ENCODE assay signal across 19 cellular contexts in the genomic region with DNA sequence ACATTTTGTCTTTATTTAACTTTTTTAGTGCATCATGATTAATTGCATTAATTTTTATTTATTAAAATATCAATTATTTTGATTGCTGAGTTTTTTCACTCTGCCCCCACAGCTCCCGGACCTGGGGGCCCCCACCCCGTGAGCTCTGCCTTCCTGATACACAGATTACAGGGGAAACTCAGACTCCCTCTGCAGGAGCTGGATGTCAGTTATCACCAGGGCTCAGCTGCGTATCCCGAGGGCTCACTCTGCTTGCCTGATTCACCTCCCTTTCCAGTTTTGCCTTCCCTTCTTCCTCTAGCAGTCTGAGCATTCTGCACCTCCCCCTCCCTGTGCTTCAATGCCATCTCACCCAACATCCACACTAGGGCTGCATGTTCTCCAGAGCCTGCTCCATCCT.
A peak's percentile ranks its signal among the peaks of the same experiment; 100 is the strongest.
DNase-seq lines count a peak whose midpoint lies in the region; ATAC-seq and TF ChIP-seq lines count a peak whose summit lies in the region.
"Had no signal": no experiment of that assay in that cellular context is flagged by ENCODE, and none has a peak within 500 bp of the region (broad histone marks: within the 10 kb centered on the region; RNA-seq: fewer than 3 reads in every experiment).

No MANE protein-coding gene starts in this region.

- H4K20me1 ChIP-seq in neural progenitor cell (ENCODE audit: low read depth), result no peaks in the 10 kb centered on the region

- H3K4me3 ChIP-seq in BE2C (ENCODE audit: low read depth, low read length) (no peak overlapping the region), neural progenitor cell (no peak overlapping the region)
- H3K4me3 ChIP-seq: A549, HAP-1, PC-9, SJSA1 had no signal

- H3K27me3 ChIP-seq in BE2C (no peaks in the 10 kb centered on the region), neural progenitor cell (no peaks in the 10 kb centered on the region)

- no peak overlapping the region for H3K9ac ChIP-seq in neural progenitor cell

- H3K27ac ChIP-seq in cingulate gyrus (ENCODE audit: low read depth, low read length) (peak overlapping the region; percentile 3), neural progenitor cell (no peak overlapping the region)
- H3K27ac ChIP-seq: HL-60, PC-9, SJSA1 had no signal

- no peaks in the 10 kb centered on the region for H3F3A ChIP-seq in neural progenitor cell (ENCODE audit: low read depth)

- peak overlapping the region; percentile 74 for H3K27ac Mint-ChIP-seq in neural progenitor cell
- H3K27ac Mint-ChIP-seq in WTC11, result no peak overlapping the region
- H3K27ac Mint-ChIP-seq: CD14-positive monocyte had no signal

- in situ Hi-C loops in SK-MEL-5 (cut with HindIII; ENCODE audit: low pct_unique_long_range_greater_than_20kb, low sequenced_read_pairs), result no loop called here

- H3K4me1 ChIP-seq in BE2C (peaks cover 58% of the 10 kb centered on the region), neural progenitor cell (peaks cover 4% of the 10 kb centered on the region)
- H3K4me1 ChIP-seq: HAP-1, SJSA1 had no signal

- ATAC-seq in WTC11, result no peak
- ATAC-seq: A549 had no signal

- no peak overlapping the region for H2AFZ ChIP-seq in neural progenitor cell (replicated peaks)
- H2AFZ ChIP-seq: PC-9 had no signal

- H3K4me3 Mint-ChIP-seq in neural progenitor cell (no peak overlapping the region), WTC11 (no peak overlapping the region)
- H3K4me3 Mint-ChIP-seq: CD14-positive monocyte had no signal

- TF ChIP-seq CTCF in BE2C (IDR thresholded peaks at IDR 0.05; ENCODE audit: low read depth, low read length) (peak; percentile 36; the same call in 1 of the 2 replicates), neural progenitor cell (IDR thresholded peaks at IDR 0.05) (no peak), WTC11 (IDR thresholded peaks at IDR 0.05) (no peak)

- no peaks in the 10 kb centered on the region for H3K79me2 ChIP-seq in neural progenitor cell (ENCODE audit: low read depth)

- CTCF ChIA-PET in WTC11 (lab: Charles Lee), result interaction anchor here (1.0 to 3.0 kb wide), 3 partner anchors 14 to 332 kb away, joined by 3 to 24 read pairs (median 7); no protein-coding TSS in a partner anchor

- H3K4me1 Mint-ChIP-seq in neural progenitor cell (peaks cover 14% of the 10 kb centered on the region), WTC11 (peaks cover 13% of the 10 kb centered on the region)

- no peak overlapping the region for H3K4me2 ChIP-seq in neural progenitor cell
- H3K4me2 ChIP-seq: PC-9 had no signal

- H3K9me3 Mint-ChIP-seq in neural progenitor cell (no peaks in the 10 kb centered on the region), WTC11 (no peaks in the 10 kb centered on the region; the same call in 1 of the 2 replicates)

- DNase-seq in BE2C (peak; percentile 68), SK-MEL-5 (ENCODE audit: low read depth, low spot score) (peak; percentile 63), neural progenitor cell (ENCODE audit: low spot score) (no peak), inferior parietal cortex (ENCODE audit: extremely low spot score) (no peak), WTC11 (ENCODE audit: low spot score) (no peak), retina (no peak)
- DNase-seq: COR-L47, DMS53, NCI-H1436, NCI-H2029, NCI-H510A, NCI-H82, PC-9 had no signal

- H3K36me3 Mint-ChIP-seq in neural progenitor cell, result no peaks in the 10 kb centered on the region
- no peaks in the 10 kb centered on the region for H3K36me3 Mint-ChIP-seq in WTC11
- H3K36me3 Mint-ChIP-seq: CD14-positive monocyte had no signal

- no peaks in the 10 kb centered on the region for H3K36me3 ChIP-seq in BE2C
- no peaks in the 10 kb centered on the region for H3K36me3 ChIP-seq in neural progenitor cell
- H3K36me3 ChIP-seq: HAP-1, SJSA1 had no signal

- H3K9me3 ChIP-seq in BE2C, result no peaks in the 10 kb centered on the region
- no peaks in the 10 kb centered on the region for H3K9me3 ChIP-seq in neural progenitor cell (ENCODE audit: low read depth)
- H3K9me3 ChIP-seq: A549, HAP-1, SJSA1 had no signal

- POLR2A ChIA-PET in WTC11 (lab: Charles Lee), result no interaction called here

- H3K27me3 Mint-ChIP-seq in neural progenitor cell (ENCODE audit: insufficient read depth, low read depth) (no peaks in the 10 kb centered on the region), WTC11 (ENCODE audit: low read depth) (no peaks in the 10 kb centered on the region)

TF ChIP-seq in WTC11, 78 proteins besides CTCF, POLR2A, EP300 and RAD21 (continues in another document):
- no peak for TF ChIP-seq ZNF232 (CRISPR knock-in tag; IDR thresholded peaks at IDR 0.05)
- TF ChIP-seq TP53 (CRISPR knock-in tag; IDR thresholded peaks at IDR 0.05), result no peak
- TF ChIP-seq SMAD4 (CRISPR knock-in tag; IDR thresholded peaks at IDR 0.05), result no peak
- TF ChIP-seq, protein P1, sequence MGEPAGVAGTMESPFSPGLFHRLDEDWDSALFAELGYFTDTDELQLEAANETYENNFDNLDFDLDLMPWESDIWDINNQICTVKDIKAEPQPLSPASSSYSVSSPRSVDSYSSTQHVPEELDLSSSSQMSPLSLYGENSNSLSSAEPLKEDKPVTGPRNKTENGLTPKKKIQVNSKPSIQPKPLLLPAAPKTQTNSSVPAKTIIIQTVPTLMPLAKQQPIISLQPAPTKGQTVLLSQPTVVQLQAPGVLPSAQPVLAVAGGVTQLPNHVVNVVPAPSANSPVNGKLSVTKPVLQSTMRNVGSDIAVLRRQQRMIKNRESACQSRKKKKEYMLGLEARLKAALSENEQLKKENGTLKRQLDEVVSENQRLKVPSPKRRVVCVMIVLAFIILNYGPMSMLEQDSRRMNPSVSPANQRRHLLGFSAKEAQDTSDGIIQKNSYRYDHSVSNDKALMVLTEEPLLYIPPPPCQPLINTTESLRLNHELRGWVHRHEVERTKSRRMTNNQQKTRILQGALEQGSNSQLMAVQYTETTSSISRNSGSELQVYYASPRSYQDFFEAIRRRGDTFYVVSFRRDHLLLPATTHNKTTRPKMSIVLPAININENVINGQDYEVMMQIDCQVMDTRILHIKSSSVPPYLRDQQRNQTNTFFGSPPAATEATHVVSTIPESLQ (CRISPR knock-in tag; IDR thresholded peaks at IDR 0.05), result no peak
- no peak for TF ChIP-seq USF1 (CRISPR knock-in tag; IDR thresholded peaks at IDR 0.05)
- no peak for TF ChIP-seq KAT7 (CRISPR knock-in tag; IDR thresholded peaks at IDR 0.05; ENCODE audit: borderline replicate concordance)
- TF ChIP-seq ZBTB43 (CRISPR knock-in tag; IDR thresholded peaks at IDR 0.05), result no peak
- TF ChIP-seq, protein P2, sequence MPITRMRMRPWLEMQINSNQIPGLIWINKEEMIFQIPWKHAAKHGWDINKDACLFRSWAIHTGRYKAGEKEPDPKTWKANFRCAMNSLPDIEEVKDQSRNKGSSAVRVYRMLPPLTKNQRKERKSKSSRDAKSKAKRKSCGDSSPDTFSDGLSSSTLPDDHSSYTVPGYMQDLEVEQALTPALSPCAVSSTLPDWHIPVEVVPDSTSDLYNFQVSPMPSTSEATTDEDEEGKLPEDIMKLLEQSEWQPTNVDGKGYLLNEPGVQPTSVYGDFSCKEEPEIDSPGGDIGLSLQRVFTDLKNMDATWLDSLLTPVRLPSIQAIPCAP (CRISPR knock-in tag; IDR thresholded peaks at IDR 0.05), result no peak
- TF ChIP-seq, protein P3, sequence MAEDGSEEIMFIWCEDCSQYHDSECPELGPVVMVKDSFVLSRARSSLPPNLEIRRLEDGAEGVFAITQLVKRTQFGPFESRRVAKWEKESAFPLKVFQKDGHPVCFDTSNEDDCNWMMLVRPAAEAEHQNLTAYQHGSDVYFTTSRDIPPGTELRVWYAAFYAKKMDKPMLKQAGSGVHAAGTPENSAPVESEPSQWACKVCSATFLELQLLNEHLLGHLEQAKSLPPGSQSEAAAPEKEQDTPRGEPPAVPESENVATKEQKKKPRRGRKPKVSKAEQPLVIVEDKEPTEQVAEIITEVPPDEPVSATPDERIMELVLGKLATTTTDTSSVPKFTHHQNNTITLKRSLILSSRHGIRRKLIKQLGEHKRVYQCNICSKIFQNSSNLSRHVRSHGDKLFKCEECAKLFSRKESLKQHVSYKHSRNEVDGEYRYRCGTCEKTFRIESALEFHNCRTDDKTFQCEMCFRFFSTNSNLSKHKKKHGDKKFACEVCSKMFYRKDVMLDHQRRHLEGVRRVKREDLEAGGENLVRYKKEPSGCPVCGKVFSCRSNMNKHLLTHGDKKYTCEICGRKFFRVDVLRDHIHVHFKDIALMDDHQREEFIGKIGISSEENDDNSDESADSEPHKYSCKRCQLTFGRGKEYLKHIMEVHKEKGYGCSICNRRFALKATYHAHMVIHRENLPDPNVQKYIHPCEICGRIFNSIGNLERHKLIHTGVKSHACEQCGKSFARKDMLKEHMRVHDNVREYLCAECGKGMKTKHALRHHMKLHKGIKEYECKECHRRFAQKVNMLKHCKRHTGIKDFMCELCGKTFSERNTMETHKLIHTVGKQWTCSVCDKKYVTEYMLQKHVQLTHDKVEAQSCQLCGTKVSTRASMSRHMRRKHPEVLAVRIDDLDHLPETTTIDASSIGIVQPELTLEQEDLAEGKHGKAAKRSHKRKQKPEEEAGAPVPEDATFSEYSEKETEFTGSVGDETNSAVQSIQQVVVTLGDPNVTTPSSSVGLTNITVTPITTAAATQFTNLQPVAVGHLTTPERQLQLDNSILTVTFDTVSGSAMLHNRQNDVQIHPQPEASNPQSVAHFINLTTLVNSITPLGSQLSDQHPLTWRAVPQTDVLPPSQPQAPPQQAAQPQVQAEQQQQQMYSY (CRISPR knock-in tag; IDR thresholded peaks at IDR 0.05), result no peak
- TF ChIP-seq ATF3 (CRISPR knock-in tag; conservative IDR thresholded peaks at IDR 0.05), result no peak
- TF ChIP-seq NR2C2 (CRISPR knock-in tag; IDR thresholded peaks at IDR 0.05), result no peak
- no peak for TF ChIP-seq HMGA2 (CRISPR knock-in tag; IDR thresholded peaks at IDR 0.05)

Comparison
In these comparisons a context has a peak if more than half of its experiments do, and no peak if none do; other contexts are left out.
1. DNase-seq: peak in BE2C (single experiment) and SK-MEL-5 (single experiment); none in neural progenitor cell (single experiment), inferior parietal cortex (single experiment), WTC11 (single experiment) and retina (single experiment).